Comparison of ENCODE assay signal across 12 cellular contexts in genomic region chr4:38511702-38512101, GRCh38.
"Had no signal": no experiment of that assay in that cellular context is flagged by ENCODE, and none has a peak within 500 bp of the region (broad histone marks: within the 10 kb centered on the region; RNA-seq: fewer than 3 reads in every experiment).

No MANE protein-coding gene starts in this region.

- H3K4me3 Mint-ChIP-seq: nephron had no signal

- H3K27ac Mint-ChIP-seq: nephron; stimulated activated naive B cell treated with anti-CD40 and anti-IgM and Interleukin-4, amounts not matched to agents 10 μg/mL and 1 μg/mL and 100 μg/mL, for 72 hours had no signal

- DNase-seq: activated CD4-positive, CD25-positive, alpha-beta regulatory T cell treated with anti-CD3 and anti-CD28 coated beads, Interleukin-2, amount 50 U/mL, for 72 hours; activated naive CD4-positive, alpha-beta T cell treated with Interleukin-2 at 50 U/mL for 16 hours; anterior cingulate cortex; dermis blood vessel endothelial cell; hippocampal formation; psoas muscle; right lobe of liver; stimulated activated naive B cell treated with anti-CD40 and anti-IgM and Interleukin-4, amounts not matched to agents 10 μg/mL and 1 μg/mL and 100 μg/mL, for 72 hours; upper lobe of left lung had no signal

- ATAC-seq: esophagus mucosa; psoas muscle; right lobe of liver; Right ventricle myocardium inferior; stimulated activated naive B cell treated with anti-CD40 and anti-IgM and Interleukin-4, amounts not matched to agents 10 μg/mL and 1 μg/mL and 100 μg/mL, for 72 hours had no signal

- H3K36me3 Mint-ChIP-seq: stimulated activated naive B cell treated with anti-CD40 and anti-IgM and Interleukin-4, amounts not matched to agents 10 μg/mL and 1 μg/mL and 100 μg/mL, for 72 hours had no signal

- H3K9me3 Mint-ChIP-seq: nephron; stimulated activated naive B cell treated with anti-CD40 and anti-IgM and Interleukin-4, amounts not matched to agents 10 μg/mL and 1 μg/mL and 100 μg/mL, for 72 hours had no signal
